8 cellular contexts compared by ENCODE assay signal in the genomic region with DNA sequence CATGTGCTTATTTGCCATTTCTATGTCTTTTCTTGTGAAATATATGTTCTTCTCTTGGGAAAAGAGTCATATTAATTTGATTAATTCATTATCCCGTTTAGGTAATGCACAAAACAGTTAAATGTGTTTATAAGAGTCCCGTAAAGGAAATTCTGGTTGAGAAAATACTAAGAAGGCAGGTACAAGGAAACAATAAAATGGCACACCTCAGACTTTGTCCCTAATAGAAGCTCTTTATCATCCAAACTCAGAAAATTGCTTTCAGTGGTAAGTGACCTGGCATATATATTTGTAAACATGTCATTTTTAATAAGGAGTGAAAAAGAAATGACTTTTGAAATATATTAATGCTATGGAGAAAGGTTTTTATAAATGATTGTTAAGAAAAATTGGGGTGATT.
"Had no signal": no experiment of that assay in that cellular context is flagged by ENCODE, and none has a peak within 500 bp of the region (broad histone marks: within the 10 kb centered on the region; RNA-seq: fewer than 3 reads in every experiment).

No MANE protein-coding gene starts in this region.

- H3K4me3 ChIP-seq: K562 had no signal

- H3K4me3 Mint-ChIP-seq: IgD-negative memory B cell had no signal

- H3K36me3 Mint-ChIP-seq: IgD-negative memory B cell had no signal

- H3K27ac Mint-ChIP-seq: IgD-negative memory B cell had no signal

- DNase-seq: IMR-90, KBM-7, KG1 had no signal

- H3K27me3 Mint-ChIP-seq: IgD-negative memory B cell had no signal

- H3K9me3 Mint-ChIP-seq: IgD-negative memory B cell had no signal

- ATAC-seq: HepG2, K562 had no signal

- FAIRE-seq: HepG2, HTR-8/SVneo, K562 had no signal

- H3K27ac ChIP-seq: HL-60 had no signal
